Comparison of ENCODE assay signal across 19 cellular contexts in the genomic region with DNA sequence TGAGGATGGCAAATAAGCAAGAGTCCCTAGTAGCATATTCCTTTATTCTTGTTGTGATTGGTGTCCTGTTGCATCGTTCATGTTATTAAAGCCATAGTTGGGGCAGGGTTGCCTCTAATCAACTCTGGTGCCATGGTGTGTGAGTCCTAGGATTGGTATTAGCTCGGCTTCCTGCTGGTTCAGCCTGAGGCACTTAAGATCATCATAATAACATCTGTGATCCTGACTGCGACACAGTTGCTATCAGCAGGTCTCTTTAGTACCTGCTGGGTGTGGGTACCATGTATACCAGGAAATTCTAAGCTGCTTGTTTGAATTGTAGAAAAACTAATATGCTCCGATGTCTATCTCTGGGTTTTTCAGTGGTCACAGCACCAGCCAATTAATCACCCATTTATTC. TPM values are rescaled to one million over a fixed set of nuclear protein-coding genes. Genes with fewer than 3 reads are reported as not detected.
DNase-seq lines count a peak whose midpoint lies in the region; FAIRE-seq and TF ChIP-seq lines count a peak whose summit lies in the region.
"Had no signal": no experiment of that assay in that cellular context is flagged by ENCODE, and none has a peak within 500 bp of the region (broad histone marks: within the 10 kb centered on the region; RNA-seq: fewer than 3 reads in every experiment).

No MANE protein-coding gene starts in this region.

- FAIRE-seq in keratinocyte (lab: Jason Lieb, UNC): peak; percentile 9
- FAIRE-seq: D721Med, G401.6 had no signal

- H3K9ac ChIP-seq in keratinocyte (ENCODE audit: control insufficient read depth, extremely low read depth, insufficient read depth, low read length): no peak overlapping the region
- H3K9ac ChIP-seq: BLaER1 treated with 17β-estradiol and CSF1 and Interleukin-3, amounts not matched to agents 10 nM and 100 nM had no signal

- peak; percentile 19 for DNase-seq in EH (ENCODE audit: low read depth)
- peak; percentile 22 for DNase-seq in M059J (ENCODE audit: low read depth)
- DNase-seq in RPMI7951 (ENCODE audit: low read depth): peak; percentile 6
- no peak for DNase-seq in keratinocyte (ENCODE audit: low read depth, low spot score)
- DNase-seq in head of caudate nucleus: no peak
- DNase-seq in AG08396 (ENCODE audit: low spot score): no peak
- DNase-seq in NCI-H510A treated with DMSO at 0.1 percent for 48 hours (lab: John Stamatoyannopoulos, UW): no peak
- DNase-seq: DMS79, HCEC 1CT, NCI-H1105, NCI-H187 treated with DMSO at 0.1 percent for 48 hours, NCI-H774, SW 1271 had no signal

- H3K4me1 ChIP-seq in keratinocyte (ENCODE audit: control insufficient read depth, extremely low read depth, insufficient read depth, low read length): peaks cover 6% of the 10 kb centered on the region
- H3K4me1 ChIP-seq: BLaER1 treated with 17β-estradiol and CSF1 and Interleukin-3, amounts not matched to agents 10 nM and 100 nM had no signal

- TF ChIP-seq CTCF in keratinocyte (optimal IDR thresholded peaks at IDR 0.05 in 1 of 3, IDR thresholded peaks at IDR 0.05 in 1 of 3, conservative IDR thresholded peaks at IDR 0.05 in 1 of 3; ENCODE audit: extremely low read depth in 1 of 3, insufficient read depth in 2 of 3, low read length in 3 of 3): no peak

- peaks cover 2% of the 10 kb centered on the region for H4K20me1 ChIP-seq in keratinocyte (ENCODE audit: control insufficient read depth, extremely low read depth, insufficient read depth, low read length)
- H4K20me1 ChIP-seq: BLaER1 treated with 17β-estradiol and CSF1 and Interleukin-3, amounts not matched to agents 10 nM and 100 nM had no signal

- H3K27me3 ChIP-seq in keratinocyte (ENCODE audit: control insufficient read depth, extremely low read depth, insufficient read depth, low read length): no peaks in the 10 kb centered on the region
- H3K27me3 ChIP-seq: BLaER1 treated with 17β-estradiol and CSF1 and Interleukin-3, amounts not matched to agents 10 nM and 100 nM; SJSA1 had no signal

- H3K9me3 ChIP-seq in keratinocyte (ENCODE audit: control insufficient read depth, low read depth, low read length): no peaks in the 10 kb centered on the region
- H3K9me3 ChIP-seq: BLaER1 treated with 17β-estradiol and CSF1 and Interleukin-3, amounts not matched to agents 10 nM and 100 nM; SJSA1 had no signal

- no peak overlapping the region for H3K27ac ChIP-seq in keratinocyte (ENCODE audit: control insufficient read depth, insufficient read depth, low read length)
- H3K27ac ChIP-seq: BLaER1 treated with 17β-estradiol and CSF1 and Interleukin-3, amounts not matched to agents 10 nM and 100 nM; SJSA1 had no signal

- H3K4me2 ChIP-seq in keratinocyte (ENCODE audit: control insufficient read depth, extremely low read depth, insufficient read depth, low read depth, low read length): no peak overlapping the region
- H3K4me2 ChIP-seq: BLaER1 treated with 17β-estradiol and CSF1 and Interleukin-3, amounts not matched to agents 10 nM and 100 nM had no signal

- intact Hi-C loops in head of caudate nucleus (cut with DNase I): no loop called here

- no peaks in the 10 kb centered on the region for H3K9me1 ChIP-seq in keratinocyte (ENCODE audit: control insufficient read depth, extremely low read depth, insufficient read depth, low read length)

- H3K4me3 ChIP-seq in keratinocyte (ENCODE audit: control insufficient read depth in 2 of 3, extremely low read depth in 1 of 3, insufficient read depth in 2 of 3, low read depth in 1 of 3, low read length in 3 of 3): no peak overlapping the region
- H3K4me3 ChIP-seq: BLaER1 treated with 17β-estradiol and CSF1 and Interleukin-3, amounts not matched to agents 10 nM and 100 nM; SJSA1 had no signal

- dilution Hi-C loops in keratinocyte (cut with MboI; ENCODE audit: extremely low pct_ligation_motif_present, low sequenced_read_pairs): no loop called here

- no peak overlapping the region for H2AFZ ChIP-seq in keratinocyte (ENCODE audit: control insufficient read depth, low read length)

- H3K36me3 ChIP-seq in keratinocyte (ENCODE audit: control insufficient read depth in 2 of 2, extremely low read depth in 1 of 2, insufficient read depth in 2 of 2, low read length in 2 of 2): no peaks in the 10 kb centered on the region
- H3K36me3 ChIP-seq: BLaER1 treated with 17β-estradiol and CSF1 and Interleukin-3, amounts not matched to agents 10 nM and 100 nM; SJSA1 had no signal

- H3K79me2 ChIP-seq in keratinocyte (ENCODE audit: control insufficient read depth, insufficient read depth, low read length): no peaks in the 10 kb centered on the region

RNA-seq across cellular contexts. Expression of a gene that starts 1.6 kb away (rescaled TPM):
- not detected in 2 replicates for total RNA-seq in M059J (2014; rRNA removed; shearing (Covaris generic))
- total RNA-seq in RPMI7951 (2014; rRNA removed; shearing (Covaris generic)): not detected in 2 replicates
- not detected in 3 replicates for polyA plus RNA-seq in keratinocyte
- polyA plus RNA-seq in keratinocyte (2011; ENCODE audit: low read depth): 0.09 TPM
- polyA plus RNA-seq in keratinocyte (2011; cell fraction: cytosol; rRNA removed): not detected in 2 replicates
- not detected in 2 replicates for polyA plus RNA-seq in keratinocyte (2011; cell fraction: nucleus; rRNA removed)
- not detected in 2 replicates for polyA plus RNA-seq in keratinocyte (2012; ENCODE audit: low replicate concordance)
- polyA minus RNA-seq in keratinocyte: not detected in 3 replicates
- polyA minus RNA-seq in keratinocyte (2011; cell fraction: cytosol; rRNA and poly(A)+ RNA removed): not detected
- not detected in 2 replicates for polyA minus RNA-seq in keratinocyte (2011; cell fraction: nucleus; rRNA and poly(A)+ RNA removed)
- total RNA-seq: LHCN-M2, SJSA1 had no signal

RNA-seq across cellular contexts. Expression of a gene that starts 7.8 kb away (rescaled TPM):
- total RNA-seq in M059J (2014; rRNA removed; shearing (Covaris generic)): 8.1 and 10.7 TPM in 2 replicates
- 3.6 and 4.0 TPM in 2 replicates for total RNA-seq in RPMI7951 (2014; rRNA removed; shearing (Covaris generic))
- 3.3 to 5.4 TPM (median 4.7 TPM) in 3 replicates for polyA plus RNA-seq in keratinocyte
- 2.4 TPM for polyA plus RNA-seq in keratinocyte (2011; ENCODE audit: low read depth)
- 2.1 and 2.8 TPM in 2 replicates for polyA plus RNA-seq in keratinocyte (2011; cell fraction: cytosol; rRNA removed)
- polyA plus RNA-seq in keratinocyte (2011; cell fraction: nucleus; rRNA removed): 11.5 and 13.4 TPM in 2 replicates
- 3.4 and 3.9 TPM in 2 replicates for polyA plus RNA-seq in keratinocyte (2012; ENCODE audit: low replicate concordance)
- 4.5 to 8.9 TPM (median 6.1 TPM) in 3 replicates for polyA minus RNA-seq in keratinocyte
- 2.7 TPM for polyA minus RNA-seq in keratinocyte (2011; cell fraction: cytosol; rRNA and poly(A)+ RNA removed)
- 6.1 and 9.4 TPM in 2 replicates for polyA minus RNA-seq in keratinocyte (2011; cell fraction: nucleus; rRNA and poly(A)+ RNA removed)

RNA-seq across cellular contexts. Expression of a gene that starts 28.4 kb away (rescaled TPM):
- total RNA-seq in M059J (2014; rRNA removed; shearing (Covaris generic)): 320 and 374 TPM in 2 replicates
- 318 and 328 TPM in 2 replicates for total RNA-seq in RPMI7951 (2014; rRNA removed; shearing (Covaris generic))
- 127 to 244 TPM (median 230 TPM) in 3 replicates for polyA plus RNA-seq in keratinocyte
- 49.2 TPM for polyA plus RNA-seq in keratinocyte (2011; ENCODE audit: low read depth)
- 176 and 226 TPM in 2 replicates for polyA plus RNA-seq in keratinocyte (2011; cell fraction: cytosol; rRNA removed)
- polyA plus RNA-seq in keratinocyte (2011; cell fraction: nucleus; rRNA removed): 124 and 160 TPM in 2 replicates
- 164 and 317 TPM in 2 replicates for polyA plus RNA-seq in keratinocyte (2012; ENCODE audit: low replicate concordance)
- 13.3 to 76.6 TPM (median 35.4 TPM) in 3 replicates for polyA minus RNA-seq in keratinocyte
- polyA minus RNA-seq in keratinocyte (2011; cell fraction: cytosol; rRNA and poly(A)+ RNA removed): 50.1 TPM
- 30.2 and 53.3 TPM in 2 replicates for polyA minus RNA-seq in keratinocyte (2011; cell fraction: nucleus; rRNA and poly(A)+ RNA removed)

RNA-seq across cellular contexts. Expression of a gene that starts 54.1 kb away (rescaled TPM):
- not detected in 2 replicates for total RNA-seq in M059J (2014; rRNA removed; shearing (Covaris generic))
- total RNA-seq in RPMI7951 (2014; rRNA removed; shearing (Covaris generic)): 0.12 TPM in 1 of 2 replicates, not detected in the other
- polyA plus RNA-seq in keratinocyte: 0.07 to 0.59 TPM (median 0.51 TPM) in 3 replicates
- polyA plus RNA-seq in keratinocyte (2011; ENCODE audit: low read depth): not detected
- not detected in 2 replicates for polyA plus RNA-seq in keratinocyte (2011; cell fraction: cytosol; rRNA removed)
- polyA plus RNA-seq in keratinocyte (2011; cell fraction: nucleus; rRNA removed): 2.0 and 2.8 TPM in 2 replicates
- polyA plus RNA-seq in keratinocyte (2012; ENCODE audit: low replicate concordance): 0.35 TPM in 1 of 2 replicates, not detected in the other
- 2.2 to 11.6 TPM (median 9.4 TPM) in 3 replicates for polyA minus RNA-seq in keratinocyte
- polyA minus RNA-seq in keratinocyte (2011; cell fraction: cytosol; rRNA and poly(A)+ RNA removed): not detected
- polyA minus RNA-seq in keratinocyte (2011; cell fraction: nucleus; rRNA and poly(A)+ RNA removed): 7.6 and 18.7 TPM in 2 replicates
- total RNA-seq: CD8-positive, alpha-beta T cell had no signal

Comparison
In these comparisons a context has a peak if more than half of its experiments do, and no peak if none do; other contexts are left out.
1. DNase-seq: peak in EH (single experiment), M059J (single experiment) and RPMI7951 (single experiment); none in keratinocyte (single experiment), head of caudate nucleus (0 of 42), AG08396 (single experiment) and NCI-H510A treated with DMSO at 0.1 percent for 48 hours (single experiment).